ENCODE assay signal across 2 cellular contexts in genomic region chr1:158027485-158027884, GRCh38.
TF ChIP-seq lines count a peak whose summit lies in the region.

No MANE protein-coding gene starts in this region.

TF ChIP-seq in A549, 52 proteins besides CTCF, POLR2A, EP300 and RAD21:
- TF ChIP-seq FOSB (CRISPR knock-in tag; IDR thresholded peaks at IDR 0.05) (no peak), ZC3H11A (IDR thresholded peaks at IDR 0.05) (no peak), HMGXB4 (CRISPR knock-in tag; IDR thresholded peaks at IDR 0.05; ENCODE audit: borderline replicate concordance) (no peak)

TF ChIP-seq in K562, 482 proteins besides CTCF, POLR2A, EP300 and RAD21:
- no peak for TF ChIP-seq HDAC1 (IDR thresholded peaks at IDR 0.05)
- TF ChIP-seq CEBPB (tag; IDR thresholded peaks at IDR 0.05), result peak; percentile 24; the same call in 1 of the 2 replicates
- TF ChIP-seq ZKSCAN1 (IDR thresholded peaks at IDR 0.05; ENCODE audit: low read depth, low read length), result peak; percentile 72
TF ChIP-seq in K562: peak in this region for 2.
